20 cellular contexts compared by ENCODE assay signal in genomic region chr4:168666531-168666930, GRCh38.
DNase-seq lines count a peak whose midpoint lies in the region; TF ChIP-seq lines count a peak whose summit lies in the region.
"Had no signal": no experiment of that assay in that cellular context is flagged by ENCODE, and none has a peak within 500 bp of the region (broad histone marks: within the 10 kb centered on the region; RNA-seq: fewer than 3 reads in every experiment).

No MANE protein-coding gene starts in this region.

- H3T11ph ChIP-seq in H9 (ENCODE audit: low read length), result no peak overlapping the region

- H3K4ac ChIP-seq in H9 (ENCODE audit: low read depth, low read length) (no peak overlapping the region), neuronal stem cell (ENCODE audit: low read length) (no peak overlapping the region)

- no peak overlapping the region for H3K56ac ChIP-seq in H9 (ENCODE audit: insufficient read length, low read depth, low read length)

- no CpG with 5 or more reads among the region's 2 CpGs for WGBS in H9 (ENCODE audit: extremely low coverage, insufficient read length, low lambda C conversion rate)
- no CpG with 5 or more reads among the region's 2 CpGs for WGBS in neuronal stem cell (ENCODE audit: extremely low coverage in 2 of 2, insufficient read length in 2 of 2, insufficient replicate concordance in 1 of 2), 2 donors

- H4K91ac ChIP-seq in H9 (ENCODE audit: insufficient read length, low read depth, low read length), result no peak overlapping the region
- no peak overlapping the region for H4K91ac ChIP-seq in neuronal stem cell (ENCODE audit: low read depth, low read length, poor library complexity)

- no peaks in the 10 kb centered on the region for H3K4me1 ChIP-seq in H9 (ENCODE audit: insufficient read depth, low read length)
- H3K4me1 ChIP-seq in neuronal stem cell (ENCODE audit: control insufficient read depth in 2 of 2, insufficient read depth in 1 of 2, low read depth in 1 of 2, low read length in 2 of 2), result peaks cover 2 to 7% of the 10 kb centered on the region in 2 donors

- no peak overlapping the region for H3K14ac ChIP-seq in H9 (ENCODE audit: insufficient read depth, low read length)
- H3K14ac ChIP-seq in neuronal stem cell (ENCODE audit: low read length), result no peak overlapping the region

- H2BK120ac ChIP-seq in H9 (ENCODE audit: low read depth, low read length, poor library complexity, severe bottlenecking) (no peak overlapping the region), neuronal stem cell (ENCODE audit: low read depth, low read length) (no peak overlapping the region)

- H2BK12ac ChIP-seq in H9 (ENCODE audit: insufficient read length, low read depth, low read length) (no peak overlapping the region), neuronal stem cell (ENCODE audit: low read length) (no peak overlapping the region)

- H2AK5ac ChIP-seq in H9 (ENCODE audit: insufficient read length, low read length) (no peak overlapping the region), neuronal stem cell (ENCODE audit: low read depth, low read length) (no peak overlapping the region)

- H2BK5ac ChIP-seq in H9 (ENCODE audit: insufficient read length, low read length) (no peak overlapping the region), neuronal stem cell (ENCODE audit: low read length) (no peak overlapping the region)

- no peak for TF ChIP-seq CTCF in BJ (IDR thresholded peaks at IDR 0.05; ENCODE audit: insufficient read depth, low read depth, low read length)
- TF ChIP-seq CTCF in nephron progenitor cell (IDR thresholded peaks at IDR 0.05), result no peak
- no peak for TF ChIP-seq CTCF in H9 (conservative IDR thresholded peaks at IDR 0.05)

- H3K4me2 ChIP-seq in H9 (ENCODE audit: insufficient read depth, insufficient read length, low read length) (no peak overlapping the region), neuronal stem cell (ENCODE audit: insufficient read depth, low read length, poor library complexity, severe bottlenecking) (no peak overlapping the region)

- POLR2A ChIA-PET in BJ (lab: Charles Lee), result no interaction called here

- H3K4me3 Mint-ChIP-seq in nephron progenitor cell (no peak overlapping the region), H9 (no peak overlapping the region)
- H3K4me3 Mint-ChIP-seq: B cell had no signal

- H3K27ac ChIP-seq in H9 (ENCODE audit: insufficient read length, low read depth, low read length) (no peak overlapping the region), neuronal stem cell (replicated peaks; ENCODE audit: low read length) (no peak overlapping the region)
- H3K27ac ChIP-seq: thoracic aorta had no signal

- H2BK15ac ChIP-seq in H9 (ENCODE audit: low read depth, low read length) (no peak overlapping the region), neuronal stem cell (ENCODE audit: low read length) (no peak overlapping the region)

- H3K18ac ChIP-seq in H9 (ENCODE audit: insufficient read length, low read depth, low read length) (no peak overlapping the region), neuronal stem cell (ENCODE audit: low read length) (no peak overlapping the region)

- H3K36me3 ChIP-seq in BJ (ENCODE audit: control insufficient read depth, insufficient read depth, low read length) (no peaks in the 10 kb centered on the region), neuronal stem cell (replicated peaks in 1 of 2; ENCODE audit: control insufficient read depth in 2 of 2, insufficient read depth in 2 of 2, low read length in 2 of 2) (peaks cover 0 to 8% of the 10 kb centered on the region in 2 donors)
- H3K36me3 ChIP-seq: thoracic aorta had no signal

- no peaks in the 10 kb centered on the region for H4K20me1 ChIP-seq in H9 (ENCODE audit: control insufficient read depth, insufficient read depth, insufficient read length)

- peaks cover 5% of the 10 kb centered on the region; the same call in 1 of the 2 replicates for H3K27me3 ChIP-seq in BJ (ENCODE audit: control insufficient read depth, insufficient read depth, low read length)
- no peaks in the 10 kb centered on the region for H3K27me3 ChIP-seq in H9 (ENCODE audit: insufficient read depth, low read length)
- H3K27me3 ChIP-seq in neuronal stem cell (ENCODE audit: control insufficient read depth in 3 of 3, insufficient read depth in 3 of 3, low read depth in 1 of 3, low read length in 3 of 3), result no peaks in the 10 kb centered on the region

- H3K23me2 ChIP-seq in H9 (ENCODE audit: insufficient read length, low read depth, low read length, poor library complexity, severe bottlenecking), result no peaks in the 10 kb centered on the region

- H4K8ac ChIP-seq in H9 (replicated peaks; ENCODE audit: insufficient read length, low read depth, low read length) (no peak overlapping the region), neuronal stem cell (ENCODE audit: low read depth, low read length) (no peak overlapping the region)

- H2BK20ac ChIP-seq in H9 (ENCODE audit: low read depth, low read length, poor library complexity, severe bottlenecking), result no peak overlapping the region

- H3K36me3 Mint-ChIP-seq in nephron progenitor cell (ENCODE audit: low read depth) (peaks cover 22% of the 10 kb centered on the region), H9 (ENCODE audit: insufficient read depth in 1 of 3, low read depth in 3 of 3) (no peaks in the 10 kb centered on the region)

- H3K4me3 ChIP-seq in BJ (ENCODE audit: low read depth, low read length), result no peak overlapping the region
- H3K4me3 ChIP-seq in neuronal stem cell (ENCODE audit: low read length in 2 of 2), result no peak overlapping the region
- H3K4me3 ChIP-seq: GM12878, K562, mucosa of descending colon, psoas muscle, thoracic aorta had no signal

- H3K9me3 Mint-ChIP-seq in nephron progenitor cell, result no peaks in the 10 kb centered on the region
- no peaks in the 10 kb centered on the region for H3K9me3 Mint-ChIP-seq in H9

- no peak overlapping the region for H4K5ac ChIP-seq in H9 (ENCODE audit: insufficient read length, low read depth, low read length)

- H3K79me1 ChIP-seq in H9 (ENCODE audit: insufficient read depth, low read depth, low read length, poor library complexity, severe bottlenecking) (no peaks in the 10 kb centered on the region), neuronal stem cell (ENCODE audit: low read depth, low read length) (peaks cover 2% of the 10 kb centered on the region)

- H3K9ac ChIP-seq in H9 (ENCODE audit: extremely low read depth, insufficient read length, low read length) (no peak overlapping the region), neuronal stem cell (ENCODE audit: low read depth, low read length, poor library complexity) (no peak overlapping the region)

- no peaks in the 10 kb centered on the region for H3K27me3 Mint-ChIP-seq in nephron progenitor cell (ENCODE audit: low read depth, poor library complexity)
- no peaks in the 10 kb centered on the region for H3K27me3 Mint-ChIP-seq in H9 (ENCODE audit: low read depth)

- H3K23ac ChIP-seq in H9 (ENCODE audit: insufficient read length, low read depth, low read length) (no peak overlapping the region), neuronal stem cell (ENCODE audit: low read depth, low read length, poor library complexity) (no peak overlapping the region)

- no peak overlapping the region for H2AFZ ChIP-seq in H9 (ENCODE audit: low read length)
- H2AFZ ChIP-seq in neuronal stem cell (ENCODE audit: low read length), result no peak overlapping the region

- H3K79me2 ChIP-seq in H9 (ENCODE audit: insufficient read depth, low read length), result no peaks in the 10 kb centered on the region

- CTCF ChIA-PET in BJ (lab: Yijun Ruan, JAX), result interaction anchor here (0.7 kb wide), 1 partner anchor 28 kb away, joined by 3 read pairs; no protein-coding TSS in a partner anchor

- H3K9me3 ChIP-seq in H9 (ENCODE audit: control insufficient read depth, low read depth, low read length) (no peaks in the 10 kb centered on the region), neuronal stem cell (replicated peaks in 1 of 2; ENCODE audit: control insufficient read depth in 2 of 2, insufficient read depth in 1 of 2, low read depth in 1 of 2, low read length in 2 of 2) (no peaks in the 10 kb centered on the region)
- H3K9me3 ChIP-seq: mucosa of descending colon, psoas muscle, thoracic aorta had no signal

- DNase-seq in BJ (ENCODE audit: low read depth) (peak; percentile 21), LHCN-M2 (ENCODE audit: low read depth) (peak; percentile 70), dedifferentiated amniotic fluid mesenchymal stem cell (ENCODE audit: extremely low spot score) (peak; percentile 42), nephron progenitor cell (no peak), NCI-H526 treated with DMSO at 0.1 percent for 48 hours (lab: John Stamatoyannopoulos, UW) (no peak), H9 (no peak), neuronal stem cell (ENCODE audit: low spot score) (no peak)
- DNase-seq in activated naive CD4-positive, alpha-beta T cell (lab: John Stamatoyannopoulos, UW), result no peak
- DNase-seq: activated T-cell treated with anti-CD3 and anti-CD28 coated beads, Interleukin-2, amount 50 U/mL, for 1 hour; cortex of kidney; DMS79 treated with DMSO at 0.1 percent for 48 hours; mucosa of descending colon; NCI-H1694; NCI-H524 treated with DMSO at 0.1 percent for 48 hours; psoas muscle; T-helper 2 cell had no signal

- peak overlapping the region; percentile 78 for H3K27ac Mint-ChIP-seq in nephron progenitor cell
- no peak overlapping the region for H3K27ac Mint-ChIP-seq in H9
- H3K27ac Mint-ChIP-seq: B cell had no signal

- H3K4me1 Mint-ChIP-seq in nephron progenitor cell, result peaks cover 66% of the 10 kb centered on the region
- peaks cover 9 to 10% of the 10 kb centered on the region in 2 experiments for H3K4me1 Mint-ChIP-seq in H9
- H3K4me1 Mint-ChIP-seq: B cell had no signal

Comparison
In these comparisons a context has a peak if more than half of its experiments do, and no peak if none do; other contexts are left out.
1. DNase-seq: peak in BJ (single experiment), LHCN-M2 (single experiment) and dedifferentiated amniotic fluid mesenchymal stem cell (single experiment); none in nephron progenitor cell (single experiment), activated naive CD4-positive, alpha-beta T cell (0 of 4), NCI-H526 treated with DMSO at 0.1 percent for 48 hours (single experiment), H9 (single experiment) and neuronal stem cell (single experiment).